In the genomic region with DNA sequence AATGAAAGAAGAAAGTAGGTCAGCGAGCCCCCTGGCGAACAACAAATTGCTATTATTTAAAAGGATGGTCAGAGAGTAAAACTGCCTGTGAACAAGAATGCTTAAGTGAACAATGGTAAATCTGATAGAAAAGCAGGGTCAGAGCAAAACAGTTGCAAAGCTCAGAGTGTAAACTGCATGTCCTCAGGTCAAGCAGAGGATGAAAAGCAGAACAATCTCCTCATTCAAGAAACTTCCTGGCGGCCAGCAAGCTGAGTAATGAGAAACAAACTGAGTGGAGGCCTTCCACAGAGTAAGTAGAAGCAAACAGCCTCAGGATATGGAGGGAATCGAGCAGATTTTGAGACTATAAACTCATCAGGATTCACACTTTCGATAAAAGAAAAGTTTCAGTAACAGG, we compare ENCODE assay signal across 25 cellular contexts.
DNase-seq lines count a peak whose midpoint lies in the region; ATAC-seq, FAIRE-seq and TF ChIP-seq lines count a peak whose summit lies in the region.
"Had no signal": no experiment of that assay in that cellular context is flagged by ENCODE, and none has a peak within 500 bp of the region (broad histone marks: within the 10 kb centered on the region; RNA-seq: fewer than 3 reads in every experiment).

No MANE protein-coding gene starts in this region.

- FAIRE-seq in H1 (lab: Jason Lieb, UNC) = no peak
- FAIRE-seq: keratinocyte had no signal

- no peak for ATAC-seq in gastrocnemius medialis
- ATAC-seq: activated CD4-positive, alpha-beta T cell treated with anti-CD3 and anti-CD28 coated beads for 36 hours; activated T-cell treated with anti-CD3 and anti-CD28 coated beads, Interleukin-2, amount 50 U/mL, for 72 hours; naive thymus-derived CD4-positive, alpha-beta T cell; Right ventricle myocardium inferior; stimulated activated naive CD8-positive, alpha-beta T cell treated with anti-CD3 and anti-CD28 coated beads, Interleukin-15, amount 100 ng/mL, for 72 hours; T-cell had no signal

- H3K79me2 ChIP-seq in H1 (ENCODE audit: control insufficient read depth in 1 of 2, insufficient read depth in 2 of 2, low read length in 2 of 2) (no peaks in the 10 kb centered on the region), smooth muscle cell (ENCODE audit: low read depth) (no peaks in the 10 kb centered on the region)

- H4K8ac ChIP-seq in H1 (ENCODE audit: extremely low read depth, insufficient read depth, low read length) = no peak overlapping the region

- no peak overlapping the region for H3K4ac ChIP-seq in H1 (replicated peaks; ENCODE audit: insufficient read length, low read depth, low read length)

- H4K5ac ChIP-seq in H1 (ENCODE audit: insufficient read length, low read depth, low read length) = no peak overlapping the region

- H3F3A ChIP-seq in smooth muscle cell (ENCODE audit: low read depth) = no peaks in the 10 kb centered on the region

- CTCF ChIA-PET in H1 (lab: Charles Lee; ENCODE audit: partially characterized antibody) = interaction anchor here (1.4 kb wide), 1 partner anchor 11 kb away, joined by 3 read pairs; no protein-coding TSS in a partner anchor

- no peaks in the 10 kb centered on the region for H3K79me1 ChIP-seq in H1 (ENCODE audit: low read depth, low read length)

- H3K4me2 ChIP-seq in H1 (ENCODE audit: insufficient read depth in 1 of 2, low read depth in 2 of 2, low read length in 2 of 2) = no peak overlapping the region
- H3K4me2 ChIP-seq in smooth muscle cell = no peak overlapping the region

- no peak overlapping the region for H2BK120ac ChIP-seq in H1 (replicated peaks; ENCODE audit: low read depth, low read length)

- H3K4me1 ChIP-seq in H1 (replicated peaks in 1 of 4; ENCODE audit: control insufficient read depth in 3 of 4, insufficient read depth in 4 of 4, low read length in 3 of 4) = peaks cover 0 to 2% (median 0%) of the 10 kb centered on the region in 4 experiments; a peak in 1 of 7 replicates
- H3K4me1 ChIP-seq in smooth muscle cell (ENCODE audit: low read depth) = peaks cover 5% of the 10 kb centered on the region
- H3K4me1 ChIP-seq in gastrocnemius medialis = no peaks in the 10 kb centered on the region
- H3K4me1 ChIP-seq: ascending aorta, prostate gland, upper lobe of left lung had no signal

- no peak for TF ChIP-seq RAD21 in H1 (IDR thresholded peaks at IDR 0.05 in 1 of 2, conservative IDR thresholded peaks at IDR 0.05 in 1 of 2; ENCODE audit: low read depth in 2 of 2, low read length in 2 of 2)

- no peak for TF ChIP-seq EP300 in H1 (IDR thresholded peaks at IDR 0.05; ENCODE audit: borderline replicate concordance in 1 of 2, low read depth in 2 of 2, low read length in 2 of 2)

- H3K27me3 ChIP-seq in H1 (replicated peaks in 1 of 4; ENCODE audit: control insufficient read depth in 3 of 4, extremely low read depth in 1 of 4, insufficient read depth in 3 of 4, low read length in 3 of 4) (no peaks in the 10 kb centered on the region), smooth muscle cell (ENCODE audit: low read depth) (no peaks in the 10 kb centered on the region), gastrocnemius medialis (no peaks in the 10 kb centered on the region)
- H3K27me3 ChIP-seq: ascending aorta, upper lobe of left lung had no signal

- no peak overlapping the region for H3K18ac ChIP-seq in H1 (ENCODE audit: extremely low read depth, low read length)

- no peak overlapping the region for H2AK5ac ChIP-seq in H1 (ENCODE audit: low read depth, low read length)

- H3K27ac ChIP-seq in H1 (ENCODE audit: low read depth, low read length) = no peak overlapping the region
- H3K27ac ChIP-seq in smooth muscle cell (ENCODE audit: low read depth) = no peak overlapping the region
- H3K27ac ChIP-seq in gastrocnemius medialis = no peak overlapping the region
- H3K27ac ChIP-seq: ascending aorta, prostate gland, skin epidermis, upper lobe of left lung had no signal

- TF ChIP-seq POLR2A in H1 (IDR thresholded peaks at IDR 0.05; ENCODE audit: control extremely low read depth in 1 of 2, low read depth in 2 of 2, low read length in 2 of 2) (no peak), gastrocnemius medialis (IDR thresholded peaks at IDR 0.05) (no peak)

- no peak overlapping the region for H2BK15ac ChIP-seq in H1 (ENCODE audit: low read length)

- no peak overlapping the region for H3K56ac ChIP-seq in H1 (replicated peaks; ENCODE audit: insufficient read length, low read depth, low read length)

- H4K91ac ChIP-seq in H1 (replicated peaks; ENCODE audit: insufficient read length, low read length) = no peak overlapping the region

- DNase-seq in HT1080 (ENCODE audit: low read depth) = peak; percentile 13
- DNase-seq in H1 (ENCODE audit: low read depth in 1 of 2, low spot score in 2 of 2) = no peak
- DNase-seq in iris pigment epithelial cell (ENCODE audit: low read depth) = peak; percentile 2
- no peak for DNase-seq in smooth muscle cell (lab: John Stamatoyannopoulos, UW; ENCODE audit: unreplicated experiment)
- DNase-seq in gastrocnemius medialis = no peak
- no peak for DNase-seq in NCI-H226
- DNase-seq in NCI-H1417 (lab: John Stamatoyannopoulos, UW) = no peak
- DNase-seq: activated CD4-positive, alpha-beta T cell treated with anti-CD3 and anti-CD28 coated beads for 36 hours; activated T-cell treated with anti-CD3 and anti-CD28 coated beads, Interleukin-2, amount 50 U/mL, for 72 hours; CD8-positive, alpha-beta memory T cell; effector CD8-positive, alpha-beta T cell; hippocampal formation; Kasumi-1; naive thymus-derived CD4-positive, alpha-beta T cell; NCI-H1105 treated with DMSO at 0.1 percent for 48 hours; NCI-H526; stimulated activated CD4-positive, alpha-beta T cell treated with anti-CD3 and anti-CD28 coated beads, Interleukin-2, amount 100 ng/mL, for 48 hours; stimulated activated naive CD8-positive, alpha-beta T cell treated with anti-CD3 and anti-CD28 coated beads, Interleukin-15, amount 100 ng/mL, for 72 hours; T-cell; upper lobe of left lung had no signal

- POLR2A ChIA-PET in H1 (lab: Charles Lee; ENCODE audit: partially characterized antibody) = interaction anchor here (0.7 kb wide), 1 partner anchor 41 kb away, joined by 3 read pairs; no protein-coding TSS in a partner anchor

- in situ Hi-C loops in gastrocnemius medialis (cut with MboI; ENCODE audit: low sequenced_read_pairs in 4 of 4) = no loop called here

- no peak overlapping the region for H2BK20ac ChIP-seq in H1 (ENCODE audit: low read length)

- H2AFZ ChIP-seq in H1 (ENCODE audit: low read length) (peak overlapping the region; percentile 89), smooth muscle cell (ENCODE audit: low read depth) (peak overlapping the region; percentile 43)

- H3K9ac ChIP-seq in H1 (replicated peaks in 1 of 4; ENCODE audit: extremely low read depth in 1 of 4, low read depth in 3 of 4, low read length in 3 of 4) (no peak overlapping the region), smooth muscle cell (ENCODE audit: low read depth) (no peak overlapping the region)

- H2BK5ac ChIP-seq in H1 (ENCODE audit: low read depth, low read length) = no peak overlapping the region

- H4K20me1 ChIP-seq in H1 (replicated peaks in 1 of 2; ENCODE audit: control insufficient read depth in 1 of 2, insufficient read depth in 2 of 2, low read length in 2 of 2) (no peaks in the 10 kb centered on the region), smooth muscle cell (ENCODE audit: low read depth) (no peaks in the 10 kb centered on the region)

- intact Hi-C loops in gastrocnemius medialis (cut with DNase I; ENCODE audit: low total_unique reads) = no loop called here

- H3K23ac ChIP-seq in H1 (ENCODE audit: insufficient read length) = no peak overlapping the region

- H3K14ac ChIP-seq in H1 (ENCODE audit: insufficient read length) = no peak overlapping the region

- no peak overlapping the region for H2BK12ac ChIP-seq in H1 (ENCODE audit: low read depth, low read length)

- no peak overlapping the region for H3K4me3 ChIP-seq in H1 (ENCODE audit: extremely low read depth in 1 of 4, insufficient read depth in 2 of 4, low read depth in 3 of 4, low read length in 4 of 4)
- no peak overlapping the region for H3K4me3 ChIP-seq in smooth muscle cell
- no peak overlapping the region for H3K4me3 ChIP-seq in gastrocnemius medialis
- H3K4me3 ChIP-seq: ascending aorta, prostate gland, skin epidermis, upper lobe of left lung had no signal

- TF ChIP-seq CTCF in H1 (IDR thresholded peaks at IDR 0.05; ENCODE audit: control extremely low read depth in 1 of 3, insufficient read depth in 1 of 3, low read depth in 1 of 3, low read length in 3 of 3) (no peak), smooth muscle cell (IDR thresholded peaks at IDR 0.05; ENCODE audit: borderline replicate concordance, insufficient read depth, poor library complexity, severe bottlenecking) (no peak), gastrocnemius medialis (IDR thresholded peaks at IDR 0.05 in 4 of 5, conservative IDR thresholded peaks at IDR 0.05 in 1 of 5) (no peak)

- 87% methylated on average over 5 of the region's 5 CpGs; no CpG with 5 or more reads in 1 of the 2 experiments for WGBS in H1 (ENCODE audit: extremely low coverage in 1 of 2, insufficient coverage in 1 of 2, insufficient read length in 1 of 2, insufficient replicate concordance in 2 of 2, low coverage in 1 of 2, low lambda C conversion rate in 2 of 2, missing lambda C conversion rate in 1 of 2), 2 experiments
- WGBS in smooth muscle cell (ENCODE audit: low lambda C conversion rate) = 62% methylated on average over 5 of the region's 5 CpGs

- no peaks in the 10 kb centered on the region for H3K23me2 ChIP-seq in H1 (ENCODE audit: low read depth, low read length)

- H3K9me3 ChIP-seq in H1 (ENCODE audit: insufficient read depth in 2 of 2, low read depth in 1 of 2, low read length in 1 of 2) (no peaks in the 10 kb centered on the region), smooth muscle cell (replicated peaks; ENCODE audit: low read depth) (no peaks in the 10 kb centered on the region), gastrocnemius medialis (no peaks in the 10 kb centered on the region)
- H3K9me3 ChIP-seq: ascending aorta, prostate gland, upper lobe of left lung had no signal

- H3K36me3 ChIP-seq in H1 (ENCODE audit: control insufficient read depth in 2 of 4, insufficient read depth in 4 of 4, low read length in 3 of 4) (no peaks in the 10 kb centered on the region), smooth muscle cell (ENCODE audit: low read depth) (no peaks in the 10 kb centered on the region), gastrocnemius medialis (no peaks in the 10 kb centered on the region)
- H3K36me3 ChIP-seq: ascending aorta, prostate gland, upper lobe of left lung had no signal

TF ChIP-seq in H1, 55 proteins besides CTCF, POLR2A, EP300 and RAD21:
- TF ChIP-seq, protein P1, sequence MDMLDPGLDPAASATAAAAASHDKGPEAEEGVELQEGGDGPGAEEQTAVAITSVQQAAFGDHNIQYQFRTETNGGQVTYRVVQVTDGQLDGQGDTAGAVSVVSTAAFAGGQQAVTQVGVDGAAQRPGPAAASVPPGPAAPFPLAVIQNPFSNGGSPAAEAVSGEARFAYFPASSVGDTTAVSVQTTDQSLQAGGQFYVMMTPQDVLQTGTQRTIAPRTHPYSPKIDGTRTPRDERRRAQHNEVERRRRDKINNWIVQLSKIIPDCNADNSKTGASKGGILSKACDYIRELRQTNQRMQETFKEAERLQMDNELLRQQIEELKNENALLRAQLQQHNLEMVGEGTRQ (IDR thresholded peaks at IDR 0.05; ENCODE audit: low read length) = no peak
- no peak for TF ChIP-seq SP4 (IDR thresholded peaks at IDR 0.05; ENCODE audit: low read length)

Comparison
In these comparisons a context has a peak if more than half of its experiments do, and no peak if none do; other contexts are left out.
1. DNase-seq: peak in HT1080 (single experiment) and iris pigment epithelial cell (single experiment); none in H1 (0 of 2), smooth muscle cell (single experiment), gastrocnemius medialis (0 of 2), NCI-H226 (single experiment) and NCI-H1417 (0 of 3).